In the genomic region with DNA sequence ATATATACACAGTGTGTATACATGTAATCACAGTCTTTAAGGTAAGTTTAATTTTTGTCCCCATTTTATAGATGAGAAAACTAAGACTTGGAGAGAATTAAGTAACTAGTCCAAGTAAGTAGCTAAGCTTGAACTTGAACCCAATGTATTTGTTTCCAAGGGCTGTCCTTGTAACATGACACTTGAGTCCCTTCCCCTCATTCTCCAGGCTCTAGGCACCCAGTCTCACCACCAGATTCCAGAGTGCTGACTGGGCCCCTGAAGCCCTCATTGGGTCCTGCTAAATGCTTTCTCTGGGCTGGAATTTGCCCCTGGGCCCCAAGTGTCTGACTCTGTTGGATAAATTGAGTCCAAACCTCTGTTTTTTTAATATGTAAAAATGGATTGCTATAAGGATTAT, we compare ENCODE assay signal across 12 cellular contexts. TPM values are rescaled to one million over a fixed set of nuclear protein-coding genes. Genes with fewer than 3 reads are reported as not detected.
DNase-seq lines count a peak whose midpoint lies in the region; TF ChIP-seq lines count a peak whose summit lies in the region.
"Had no signal": no experiment of that assay in that cellular context is flagged by ENCODE, and none has a peak within 500 bp of the region (broad histone marks: within the 10 kb centered on the region; RNA-seq: fewer than 3 reads in every experiment).

No MANE protein-coding gene starts in this region.

- H3K4me1 Mint-ChIP-seq in endodermal cell: peaks cover 38% of the 10 kb centered on the region
- peaks cover 16% of the 10 kb centered on the region for H3K4me1 Mint-ChIP-seq in osteocyte (ENCODE audit: unreplicated experiment)
- H3K4me1 Mint-ChIP-seq: activated naive CD4-positive, alpha-beta T cell treated with anti-CD3 and anti-CD28 coated beads, Interleukin-2, amount 50 U/mL, for 24 hours; stimulated activated effector memory CD8-positive, alpha-beta T cell treated with anti-CD3 and anti-CD28 coated beads, Interleukin-12 subunit alpha, Interleukin-12 subunit beta, amount 100 ng/mL, for 72 hours had no signal

- H3K27ac Mint-ChIP-seq in endodermal cell: peak overlapping the region; percentile 97
- H3K27ac Mint-ChIP-seq in osteocyte (ENCODE audit: unreplicated experiment): no peak overlapping the region
- H3K27ac Mint-ChIP-seq: activated naive CD4-positive, alpha-beta T cell treated with anti-CD3 and anti-CD28 coated beads, Interleukin-2, amount 50 U/mL, for 24 hours; mesothelial cell of epicardium; stimulated activated effector memory CD8-positive, alpha-beta T cell treated with anti-CD3 and anti-CD28 coated beads, Interleukin-12 subunit alpha, Interleukin-12 subunit beta, amount 100 ng/mL, for 72 hours had no signal

- H3K36me3 Mint-ChIP-seq in endodermal cell (ENCODE audit: low read depth) (no peaks in the 10 kb centered on the region), osteocyte (ENCODE audit: unreplicated experiment) (no peaks in the 10 kb centered on the region)
- H3K36me3 Mint-ChIP-seq: activated naive CD4-positive, alpha-beta T cell treated with anti-CD3 and anti-CD28 coated beads, Interleukin-2, amount 50 U/mL, for 24 hours; mesothelial cell of epicardium; stimulated activated effector memory CD8-positive, alpha-beta T cell treated with anti-CD3 and anti-CD28 coated beads, Interleukin-12 subunit alpha, Interleukin-12 subunit beta, amount 100 ng/mL, for 72 hours had no signal

- DNase-seq in Daoy (ENCODE audit: low read depth): peak; percentile 91
- DNase-seq in NCI-H69 (lab: John Stamatoyannopoulos, UW): peak; percentile 28
- peak; percentile 86 for DNase-seq in endodermal cell
- peak; percentile 74 for DNase-seq in myocyte (ENCODE audit: low read depth)
- no peak for DNase-seq in activated T-cell treated with anti-CD3 and anti-CD28 coated beads for 4 hours
- no peak for DNase-seq in NCI-H345 treated with DMSO at 0.1 percent for 48 hours (lab: John Stamatoyannopoulos, UW; ENCODE audit: unreplicated experiment)
- no peak for DNase-seq in pons (ENCODE audit: low spot score)
- DNase-seq in osteocyte (ENCODE audit: extremely low spot score, unreplicated experiment): no peak
- DNase-seq: activated CD4-positive, alpha-beta T cell treated with anti-CD3 and anti-CD28 coated beads for 4 hours had no signal

- H3K36me3 ChIP-seq in endodermal cell (ENCODE audit: control insufficient read depth, insufficient read depth, low read length): no peaks in the 10 kb centered on the region

- H3K9ac ChIP-seq in endodermal cell (ENCODE audit: extremely low read depth, low read length, poor library complexity, severe bottlenecking): peak overlapping the region; percentile 66

- H3K27me3 ChIP-seq in endodermal cell (ENCODE audit: control insufficient read depth, insufficient read depth, low read length, poor library complexity, severe bottlenecking): no peaks in the 10 kb centered on the region

- H3K27me3 Mint-ChIP-seq in endodermal cell (ENCODE audit: insufficient read depth) (no peaks in the 10 kb centered on the region), osteocyte (ENCODE audit: unreplicated experiment) (peaks cover 2% of the 10 kb centered on the region)

- TF ChIP-seq CTCF in endodermal cell (conservative IDR thresholded peaks at IDR 0.05) (no peak), osteocyte (IDR thresholded peaks at IDR 0.05) (no peak)

- H3K4me3 Mint-ChIP-seq in endodermal cell (no peak overlapping the region), osteocyte (ENCODE audit: unreplicated experiment) (no peak overlapping the region)
- H3K4me3 Mint-ChIP-seq: activated naive CD4-positive, alpha-beta T cell treated with anti-CD3 and anti-CD28 coated beads, Interleukin-2, amount 50 U/mL, for 24 hours; mesothelial cell of epicardium; stimulated activated effector memory CD8-positive, alpha-beta T cell treated with anti-CD3 and anti-CD28 coated beads, Interleukin-12 subunit alpha, Interleukin-12 subunit beta, amount 100 ng/mL, for 72 hours had no signal

- H3K9me3 Mint-ChIP-seq in endodermal cell (no peaks in the 10 kb centered on the region), osteocyte (ENCODE audit: unreplicated experiment) (peaks cover 5% of the 10 kb centered on the region)
- H3K9me3 Mint-ChIP-seq: activated naive CD4-positive, alpha-beta T cell treated with anti-CD3 and anti-CD28 coated beads, Interleukin-2, amount 50 U/mL, for 24 hours; mesothelial cell of epicardium; stimulated activated effector memory CD8-positive, alpha-beta T cell treated with anti-CD3 and anti-CD28 coated beads, Interleukin-12 subunit alpha, Interleukin-12 subunit beta, amount 100 ng/mL, for 72 hours had no signal

- peaks cover 4% of the 10 kb centered on the region for H3K9me3 ChIP-seq in endodermal cell (ENCODE audit: control insufficient read depth, low read length)

- H3K27ac ChIP-seq in endodermal cell (ENCODE audit: low read depth, low read length): no peak overlapping the region

- peaks cover 17% of the 10 kb centered on the region for H3K4me1 ChIP-seq in endodermal cell (ENCODE audit: control insufficient read depth, insufficient read depth, low read length)

- H3K4me3 ChIP-seq in endodermal cell (ENCODE audit: low read length): no peak overlapping the region

RNA-seq across cellular contexts. Expression of gene ADM, which starts 45.5 kb away (rescaled TPM):
- total RNA-seq in Daoy (2014; rRNA removed; shearing (Covaris generic)): 16.3 and 26.2 TPM in 2 replicates
- total RNA-seq in endodermal cell (10 to 100 TPM; 20.6 to 35.5 TPM), myocyte (17.3 and 46.5 TPM in 2 replicates), osteocyte (239 and 244 TPM in 2 replicates)
- 38.5 TPM for polyA plus RNA-seq in endodermal cell (2013, experiment 1 of 2)
- polyA plus RNA-seq in endodermal cell (2013, experiment 2 of 2): 38.1 TPM
- polyA plus RNA-seq in myocyte (2012): 35.7 TPM

RNA-seq across cellular contexts. Expression of gene SBF2, which starts 56.3 kb away (rescaled TPM):
- 19.4 and 23.4 TPM in 2 replicates for total RNA-seq in Daoy (2014; rRNA removed; shearing (Covaris generic))
- total RNA-seq in endodermal cell: 10 to 100 TPM; 27.1 to 32.5 TPM
- 24.3 TPM for polyA plus RNA-seq in endodermal cell (2013, experiment 1 of 2)
- 23.7 TPM for polyA plus RNA-seq in endodermal cell (2013, experiment 2 of 2)
- total RNA-seq in myocyte: 21.0 and 23.7 TPM in 2 replicates
- polyA plus RNA-seq in myocyte (2012): 20.5 TPM
- 65.2 and 80.0 TPM in 2 replicates for total RNA-seq in osteocyte

Comparison
In these comparisons a context has a peak if more than half of its experiments do, and no peak if none do; other contexts are left out.
1. DNase-seq: peak in Daoy (single experiment), NCI-H69 (single experiment), endodermal cell (single experiment) and myocyte (single experiment); none in activated T-cell treated with anti-CD3 and anti-CD28 coated beads for 4 hours (single experiment), NCI-H345 treated with DMSO at 0.1 percent for 48 hours (single experiment), pons (single experiment) and osteocyte (single experiment).